Comparison of ENCODE assay signal across 1 cellular context in the genomic region with DNA sequence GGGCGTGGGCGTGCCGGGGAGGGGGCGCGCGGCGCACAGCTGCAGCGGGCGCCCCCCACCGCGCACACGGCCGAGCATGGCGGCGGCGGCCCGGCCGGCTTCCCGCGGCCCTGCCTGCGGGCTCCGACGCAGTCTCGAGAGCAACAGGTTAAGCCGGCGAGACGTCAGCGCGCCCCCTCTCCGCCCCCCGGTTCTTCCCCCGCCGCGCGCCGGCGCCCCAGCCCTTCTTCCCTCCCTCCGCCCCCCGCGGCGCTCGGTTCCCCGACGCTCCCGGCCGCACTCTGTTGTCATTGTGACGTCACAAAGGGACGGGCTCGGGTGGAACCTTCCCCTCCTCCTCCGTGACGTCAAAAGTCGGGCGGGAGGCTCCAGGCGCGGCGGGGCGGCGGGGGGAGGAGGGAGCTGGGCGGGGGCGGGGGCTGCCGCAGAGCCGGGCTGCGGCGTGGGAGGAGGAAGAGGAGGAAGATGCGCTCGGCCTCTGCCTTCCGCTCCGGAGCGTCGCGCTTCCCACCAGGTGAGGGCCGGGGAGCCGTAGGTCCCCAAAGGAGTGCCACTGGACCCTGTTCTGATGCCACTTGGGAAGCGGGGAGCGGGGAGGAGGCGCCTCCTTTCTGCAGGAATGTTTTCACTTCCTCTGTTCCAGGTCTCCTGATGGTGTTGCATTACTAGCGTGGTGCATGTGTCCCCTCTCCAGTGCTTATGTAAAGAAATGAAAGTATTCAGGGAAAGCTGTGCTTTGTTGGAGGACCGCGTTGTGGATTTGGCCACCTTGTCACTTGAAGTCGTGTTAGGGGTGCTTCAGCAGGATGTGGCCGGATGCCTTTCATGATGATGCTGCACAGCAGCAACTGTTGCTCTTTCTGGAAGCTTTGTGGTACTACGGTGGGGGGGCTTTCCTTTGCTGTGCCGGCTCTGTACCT.
TF ChIP-seq lines count a peak whose summit lies in the region.

No MANE protein-coding gene starts in this region.

TF ChIP-seq in HepG2, 621 proteins besides CTCF, POLR2A, EP300 and RAD21 (continued from another document and continues in another):
- TF ChIP-seq, protein P1, sequence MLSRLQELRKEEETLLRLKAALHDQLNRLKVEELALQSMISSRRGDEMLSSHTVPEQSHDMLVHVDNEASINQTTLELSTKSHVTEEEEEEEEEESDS (CRISPR knock-in tag; IDR thresholded peaks at IDR 0.05; ENCODE audit: borderline replicate concordance): 0 out of 2 replicates have a peak, but pooled peaks have one; percentile 34
- TF ChIP-seq, protein P2, sequence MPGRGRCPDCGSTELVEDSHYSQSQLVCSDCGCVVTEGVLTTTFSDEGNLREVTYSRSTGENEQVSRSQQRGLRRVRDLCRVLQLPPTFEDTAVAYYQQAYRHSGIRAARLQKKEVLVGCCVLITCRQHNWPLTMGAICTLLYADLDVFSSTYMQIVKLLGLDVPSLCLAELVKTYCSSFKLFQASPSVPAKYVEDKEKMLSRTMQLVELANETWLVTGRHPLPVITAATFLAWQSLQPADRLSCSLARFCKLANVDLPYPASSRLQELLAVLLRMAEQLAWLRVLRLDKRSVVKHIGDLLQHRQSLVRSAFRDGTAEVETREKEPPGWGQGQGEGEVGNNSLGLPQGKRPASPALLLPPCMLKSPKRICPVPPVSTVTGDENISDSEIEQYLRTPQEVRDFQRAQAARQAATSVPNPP (CRISPR knock-in tag; IDR thresholded peaks at IDR 0.05): no peak
- TF ChIP-seq AKAP8 (CRISPR knock-in tag; IDR thresholded peaks at IDR 0.05) (0 out of 2 replicates have a peak, but pooled peaks have one; percentile 66), ZNF782 (CRISPR knock-in tag; IDR thresholded peaks at IDR 0.05; ENCODE audit: borderline replicate concordance) (peak; percentile 18; the same call in 1 of the 2 replicates), SRSF4 (IDR thresholded peaks at IDR 0.05; ENCODE audit: low read depth, low read length, poor library complexity, severe bottlenecking) (no peak), THYN1 (CRISPR knock-in tag; IDR thresholded peaks at IDR 0.05; ENCODE audit: borderline replicate concordance, low read depth) (no peak), ZMYM2 (CRISPR knock-in tag; IDR thresholded peaks at IDR 0.05) (peak; percentile 79; the same call in 1 of the 2 replicates), PRPF4 (IDR thresholded peaks at IDR 0.05; ENCODE audit: low read depth, low read length, poor library complexity, severe bottlenecking) (no peak), ATM (IDR thresholded peaks at IDR 0.05; ENCODE audit: borderline replicate concordance) (no peak), NR2F6 (IDR thresholded peaks at IDR 0.05) (no peak), NR2F6 (CRISPR knock-in tag; IDR thresholded peaks at IDR 0.05) (no peak), ZBTB8A (CRISPR knock-in tag; IDR thresholded peaks at IDR 0.05; ENCODE audit: borderline replicate concordance, low read depth) (no peak), ZNF256 (CRISPR knock-in tag; conservative IDR thresholded peaks at IDR 0.05) (no peak), SATB2 (CRISPR knock-in tag; IDR thresholded peaks at IDR 0.05) (no peak), CBX1 (IDR thresholded peaks at IDR 0.05; ENCODE audit: low read depth) (no peak), MLLT10 (CRISPR knock-in tag; IDR thresholded peaks at IDR 0.05) (no peak), ISX (CRISPR knock-in tag; conservative IDR thresholded peaks at IDR 0.05) (no peak), HMG20A (CRISPR knock-in tag; IDR thresholded peaks at IDR 0.05; ENCODE audit: borderline replicate concordance) (no peak), ZNF446 (CRISPR knock-in tag; IDR thresholded peaks at IDR 0.05) (no peak), ZNF615 (CRISPR knock-in tag; IDR thresholded peaks at IDR 0.05; ENCODE audit: borderline replicate concordance) (no peak), BRD4 (CRISPR knock-in tag; IDR thresholded peaks at IDR 0.05) (no peak), TAF15 (IDR thresholded peaks at IDR 0.05; ENCODE audit: low read depth, low read length, poor library complexity, severe bottlenecking) (no peak), SYNCRIP (IDR thresholded peaks at IDR 0.05; ENCODE audit: insufficient read depth, low read depth, low read length) (no peak), FOXP1 (IDR thresholded peaks at IDR 0.05) (no peak), FOXP1 (CRISPR knock-in tag; IDR thresholded peaks at IDR 0.05) (peak; percentile 7; the same call in 1 of the 2 replicates), PHF21A (CRISPR knock-in tag; IDR thresholded peaks at IDR 0.05) (no peak; the same call in none of the 2 replicates), ELF4 (CRISPR knock-in tag; IDR thresholded peaks at IDR 0.05; ENCODE audit: borderline replicate concordance) (no peak), ZNF253 (CRISPR knock-in tag; IDR thresholded peaks at IDR 0.05; ENCODE audit: borderline replicate concordance) (no peak), ZZZ3 (CRISPR knock-in tag; IDR thresholded peaks at IDR 0.05; ENCODE audit: borderline replicate concordance) (no peak)
- TF ChIP-seq, protein P3, sequence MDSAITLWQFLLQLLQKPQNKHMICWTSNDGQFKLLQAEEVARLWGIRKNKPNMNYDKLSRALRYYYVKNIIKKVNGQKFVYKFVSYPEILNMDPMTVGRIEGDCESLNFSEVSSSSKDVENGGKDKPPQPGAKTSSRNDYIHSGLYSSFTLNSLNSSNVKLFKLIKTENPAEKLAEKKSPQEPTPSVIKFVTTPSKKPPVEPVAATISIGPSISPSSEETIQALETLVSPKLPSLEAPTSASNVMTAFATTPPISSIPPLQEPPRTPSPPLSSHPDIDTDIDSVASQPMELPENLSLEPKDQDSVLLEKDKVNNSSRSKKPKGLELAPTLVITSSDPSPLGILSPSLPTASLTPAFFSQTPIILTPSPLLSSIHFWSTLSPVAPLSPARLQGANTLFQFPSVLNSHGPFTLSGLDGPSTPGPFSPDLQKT (CRISPR knock-in tag; IDR thresholded peaks at IDR 0.05; ENCODE audit: borderline replicate concordance): no peak
- TF ChIP-seq, protein P4, sequence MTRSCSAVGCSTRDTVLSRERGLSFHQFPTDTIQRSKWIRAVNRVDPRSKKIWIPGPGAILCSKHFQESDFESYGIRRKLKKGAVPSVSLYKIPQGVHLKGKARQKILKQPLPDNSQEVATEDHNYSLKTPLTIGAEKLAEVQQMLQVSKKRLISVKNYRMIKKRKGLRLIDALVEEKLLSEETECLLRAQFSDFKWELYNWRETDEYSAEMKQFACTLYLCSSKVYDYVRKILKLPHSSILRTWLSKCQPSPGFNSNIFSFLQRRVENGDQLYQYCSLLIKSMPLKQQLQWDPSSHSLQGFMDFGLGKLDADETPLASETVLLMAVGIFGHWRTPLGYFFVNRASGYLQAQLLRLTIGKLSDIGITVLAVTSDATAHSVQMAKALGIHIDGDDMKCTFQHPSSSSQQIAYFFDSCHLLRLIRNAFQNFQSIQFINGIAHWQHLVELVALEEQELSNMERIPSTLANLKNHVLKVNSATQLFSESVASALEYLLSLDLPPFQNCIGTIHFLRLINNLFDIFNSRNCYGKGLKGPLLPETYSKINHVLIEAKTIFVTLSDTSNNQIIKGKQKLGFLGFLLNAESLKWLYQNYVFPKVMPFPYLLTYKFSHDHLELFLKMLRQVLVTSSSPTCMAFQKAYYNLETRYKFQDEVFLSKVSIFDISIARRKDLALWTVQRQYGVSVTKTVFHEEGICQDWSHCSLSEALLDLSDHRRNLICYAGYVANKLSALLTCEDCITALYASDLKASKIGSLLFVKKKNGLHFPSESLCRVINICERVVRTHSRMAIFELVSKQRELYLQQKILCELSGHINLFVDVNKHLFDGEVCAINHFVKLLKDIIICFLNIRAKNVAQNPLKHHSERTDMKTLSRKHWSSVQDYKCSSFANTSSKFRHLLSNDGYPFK (CRISPR knock-in tag; IDR thresholded peaks at IDR 0.05; ENCODE audit: borderline replicate concordance): no peak
- TF ChIP-seq, protein P5, sequence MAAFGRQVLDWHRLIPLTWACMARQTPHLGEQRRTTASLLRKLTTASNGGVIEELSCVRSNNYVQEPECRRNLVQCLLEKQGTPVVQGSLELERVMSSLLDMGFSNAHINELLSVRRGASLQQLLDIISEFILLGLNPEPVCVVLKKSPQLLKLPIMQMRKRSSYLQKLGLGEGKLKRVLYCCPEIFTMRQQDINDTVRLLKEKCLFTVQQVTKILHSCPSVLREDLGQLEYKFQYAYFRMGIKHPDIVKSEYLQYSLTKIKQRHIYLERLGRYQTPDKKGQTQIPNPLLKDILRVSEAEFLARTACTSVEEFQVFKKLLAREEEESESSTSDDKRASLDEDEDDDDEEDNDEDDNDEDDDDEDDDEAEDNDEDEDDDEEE (CRISPR knock-in tag; IDR thresholded peaks at IDR 0.05): no peak
- TF ChIP-seq, protein P6, sequence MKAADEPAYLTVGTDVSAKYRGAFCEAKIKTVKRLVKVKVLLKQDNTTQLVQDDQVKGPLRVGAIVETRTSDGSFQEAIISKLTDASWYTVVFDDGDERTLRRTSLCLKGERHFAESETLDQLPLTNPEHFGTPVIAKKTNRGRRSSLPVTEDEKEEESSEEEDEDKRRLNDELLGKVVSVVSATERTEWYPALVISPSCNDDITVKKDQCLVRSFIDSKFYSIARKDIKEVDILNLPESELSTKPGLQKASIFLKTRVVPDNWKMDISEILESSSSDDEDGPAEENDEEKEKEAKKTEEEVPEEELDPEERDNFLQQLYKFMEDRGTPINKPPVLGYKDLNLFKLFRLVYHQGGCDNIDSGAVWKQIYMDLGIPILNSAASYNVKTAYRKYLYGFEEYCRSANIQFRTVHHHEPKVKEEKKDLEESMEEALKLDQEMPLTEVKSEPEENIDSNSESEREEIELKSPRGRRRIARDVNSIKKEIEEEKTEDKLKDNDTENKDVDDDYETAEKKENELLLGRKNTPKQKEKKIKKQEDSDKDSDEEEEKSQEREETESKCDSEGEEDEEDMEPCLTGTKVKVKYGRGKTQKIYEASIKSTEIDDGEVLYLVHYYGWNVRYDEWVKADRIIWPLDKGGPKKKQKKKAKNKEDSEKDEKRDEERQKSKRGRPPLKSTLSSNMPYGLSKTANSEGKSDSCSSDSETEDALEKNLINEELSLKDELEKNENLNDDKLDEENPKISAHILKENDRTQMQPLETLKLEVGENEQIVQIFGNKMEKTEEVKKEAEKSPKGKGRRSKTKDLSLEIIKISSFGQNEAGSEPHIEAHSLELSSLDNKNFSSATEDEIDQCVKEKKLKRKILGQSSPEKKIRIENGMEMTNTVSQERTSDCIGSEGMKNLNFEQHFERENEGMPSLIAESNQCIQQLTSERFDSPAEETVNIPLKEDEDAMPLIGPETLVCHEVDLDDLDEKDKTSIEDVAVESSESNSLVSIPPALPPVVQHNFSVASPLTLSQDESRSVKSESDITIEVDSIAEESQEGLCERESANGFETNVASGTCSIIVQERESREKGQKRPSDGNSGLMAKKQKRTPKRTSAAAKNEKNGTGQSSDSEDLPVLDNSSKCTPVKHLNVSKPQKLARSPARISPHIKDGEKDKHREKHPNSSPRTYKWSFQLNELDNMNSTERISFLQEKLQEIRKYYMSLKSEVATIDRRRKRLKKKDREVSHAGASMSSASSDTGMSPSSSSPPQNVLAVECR (CRISPR knock-in tag; IDR thresholded peaks at IDR 0.05; ENCODE audit: borderline replicate concordance): peak; percentile 83; the same call in 1 of the 2 replicates
- TF ChIP-seq, protein P7, sequence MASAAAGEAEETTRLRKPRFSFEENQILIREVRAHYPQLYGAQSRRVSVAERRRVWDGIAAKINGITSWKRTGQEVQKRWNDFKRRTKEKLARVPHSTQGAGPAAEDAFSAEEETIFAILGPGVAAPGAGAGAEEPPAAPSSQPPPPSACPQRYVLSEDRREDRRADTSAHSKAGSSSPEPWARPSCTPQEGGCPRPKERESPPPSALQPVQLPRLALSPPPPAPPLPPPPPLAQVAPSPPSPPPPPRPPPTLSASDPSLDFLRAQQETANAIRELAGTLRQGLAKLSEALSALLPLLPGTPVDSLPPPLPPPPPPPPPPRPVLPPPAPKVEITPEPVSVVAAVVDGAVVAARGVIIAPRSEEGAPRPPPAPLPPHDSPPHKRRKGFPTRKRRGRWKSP (CRISPR knock-in tag; IDR thresholded peaks at IDR 0.05): no peak
- TF ChIP-seq, protein P8, sequence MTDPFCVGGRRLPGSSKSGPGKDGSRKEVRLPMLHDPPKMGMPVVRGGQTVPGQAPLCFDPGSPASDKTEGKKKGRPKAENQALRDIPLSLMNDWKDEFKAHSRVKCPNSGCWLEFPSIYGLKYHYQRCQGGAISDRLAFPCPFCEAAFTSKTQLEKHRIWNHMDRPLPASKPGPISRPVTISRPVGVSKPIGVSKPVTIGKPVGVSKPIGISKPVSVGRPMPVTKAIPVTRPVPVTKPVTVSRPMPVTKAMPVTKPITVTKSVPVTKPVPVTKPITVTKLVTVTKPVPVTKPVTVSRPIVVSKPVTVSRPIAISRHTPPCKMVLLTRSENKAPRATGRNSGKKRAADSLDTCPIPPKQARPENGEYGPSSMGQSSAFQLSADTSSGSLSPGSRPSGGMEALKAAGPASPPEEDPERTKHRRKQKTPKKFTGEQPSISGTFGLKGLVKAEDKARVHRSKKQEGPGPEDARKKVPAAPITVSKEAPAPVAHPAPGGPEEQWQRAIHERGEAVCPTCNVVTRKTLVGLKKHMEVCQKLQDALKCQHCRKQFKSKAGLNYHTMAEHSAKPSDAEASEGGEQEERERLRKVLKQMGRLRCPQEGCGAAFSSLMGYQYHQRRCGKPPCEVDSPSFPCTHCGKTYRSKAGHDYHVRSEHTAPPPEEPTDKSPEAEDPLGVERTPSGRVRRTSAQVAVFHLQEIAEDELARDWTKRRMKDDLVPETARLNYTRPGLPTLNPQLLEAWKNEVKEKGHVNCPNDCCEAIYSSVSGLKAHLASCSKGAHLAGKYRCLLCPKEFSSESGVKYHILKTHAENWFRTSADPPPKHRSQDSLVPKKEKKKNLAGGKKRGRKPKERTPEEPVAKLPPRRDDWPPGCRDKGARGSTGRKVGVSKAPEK (CRISPR knock-in tag; IDR thresholded peaks at IDR 0.05; ENCODE audit: borderline replicate concordance): no peak
- TF ChIP-seq, protein P9, sequence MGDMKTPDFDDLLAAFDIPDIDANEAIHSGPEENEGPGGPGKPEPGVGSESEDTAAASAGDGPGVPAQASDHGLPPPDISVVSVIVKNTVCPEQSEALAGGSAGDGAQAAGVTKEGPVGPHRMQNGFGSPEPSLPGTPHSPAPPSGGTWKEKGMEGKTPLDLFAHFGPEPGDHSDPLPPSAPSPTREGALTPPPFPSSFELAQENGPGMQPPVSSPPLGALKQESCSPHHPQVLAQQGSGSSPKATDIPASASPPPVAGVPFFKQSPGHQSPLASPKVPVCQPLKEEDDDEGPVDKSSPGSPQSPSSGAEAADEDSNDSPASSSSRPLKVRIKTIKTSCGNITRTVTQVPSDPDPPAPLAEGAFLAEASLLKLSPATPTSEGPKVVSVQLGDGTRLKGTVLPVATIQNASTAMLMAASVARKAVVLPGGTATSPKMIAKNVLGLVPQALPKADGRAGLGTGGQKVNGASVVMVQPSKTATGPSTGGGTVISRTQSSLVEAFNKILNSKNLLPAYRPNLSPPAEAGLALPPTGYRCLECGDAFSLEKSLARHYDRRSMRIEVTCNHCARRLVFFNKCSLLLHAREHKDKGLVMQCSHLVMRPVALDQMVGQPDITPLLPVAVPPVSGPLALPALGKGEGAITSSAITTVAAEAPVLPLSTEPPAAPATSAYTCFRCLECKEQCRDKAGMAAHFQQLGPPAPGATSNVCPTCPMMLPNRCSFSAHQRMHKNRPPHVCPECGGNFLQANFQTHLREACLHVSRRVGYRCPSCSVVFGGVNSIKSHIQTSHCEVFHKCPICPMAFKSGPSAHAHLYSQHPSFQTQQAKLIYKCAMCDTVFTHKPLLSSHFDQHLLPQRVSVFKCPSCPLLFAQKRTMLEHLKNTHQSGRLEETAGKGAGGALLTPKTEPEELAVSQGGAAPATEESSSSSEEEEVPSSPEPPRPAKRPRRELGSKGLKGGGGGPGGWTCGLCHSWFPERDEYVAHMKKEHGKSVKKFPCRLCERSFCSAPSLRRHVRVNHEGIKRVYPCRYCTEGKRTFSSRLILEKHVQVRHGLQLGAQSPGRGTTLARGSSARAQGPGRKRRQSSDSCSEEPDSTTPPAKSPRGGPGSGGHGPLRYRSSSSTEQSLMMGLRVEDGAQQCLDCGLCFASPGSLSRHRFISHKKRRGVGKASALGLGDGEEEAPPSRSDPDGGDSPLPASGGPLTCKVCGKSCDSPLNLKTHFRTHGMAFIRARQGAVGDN (CRISPR knock-in tag; IDR thresholded peaks at IDR 0.05): peak; percentile 82
